In genomic region chr1:234613128-234613875, GRCh38 we compare ENCODE assay signal across 1 cellular context.
TF ChIP-seq lines count a peak whose summit lies in the region.

No MANE protein-coding gene starts in this region.

TF ChIP-seq in GM12878, 131 proteins besides CTCF, POLR2A, EP300 and RAD21 (continues in another document):
- TF ChIP-seq RUNX3 (IDR thresholded peaks at IDR 0.05; ENCODE audit: low read length) (no peak), SPI1 (IDR thresholded peaks at IDR 0.05; ENCODE audit: borderline replicate concordance, insufficient read depth, low read depth, low read length) (peak; percentile 62), SMC3 (IDR thresholded peaks at IDR 0.05; ENCODE audit: borderline replicate concordance, low read length) (no peak), EGR1 (IDR thresholded peaks at IDR 0.05; ENCODE audit: borderline replicate concordance in 1 of 2, low read depth in 2 of 2, low read length in 2 of 2) (no peak), CEBPZ (IDR thresholded peaks at IDR 0.05; ENCODE audit: low read depth, low read length) (no peak), LARP7 (IDR thresholded peaks at IDR 0.05) (peak; percentile 39; the same call in 1 of the 2 replicates), MTA2 (IDR thresholded peaks at IDR 0.05; ENCODE audit: low read depth) (no peak), FOXK2 (IDR thresholded peaks at IDR 0.05) (no peak), SREBF2 (IDR thresholded peaks at IDR 0.05; ENCODE audit: low read length) (no peak), USF1 (IDR thresholded peaks at IDR 0.05; ENCODE audit: borderline replicate concordance, extremely low read length, insufficient read depth, low read depth, low read length) (no peak), E4F1 (IDR thresholded peaks at IDR 0.05; ENCODE audit: borderline replicate concordance, partially characterized antibody) (no peak), NR2F1 (conservative IDR thresholded peaks at IDR 0.05) (no peak), REST (IDR thresholded peaks at IDR 0.05; ENCODE audit: low read depth, low read length) (no peak), NRF1 (conservative IDR thresholded peaks at IDR 0.05; ENCODE audit: low read depth, low read length) (no peak), ZSCAN29 (IDR thresholded peaks at IDR 0.05) (no peak), BACH1 (IDR thresholded peaks at IDR 0.05; ENCODE audit: borderline replicate concordance) (peak; percentile 71), POU2F2 (IDR thresholded peaks at IDR 0.05; ENCODE audit: borderline replicate concordance, low read depth, low read length) (no peak), NFYA (IDR thresholded peaks at IDR 0.05; ENCODE audit: borderline replicate concordance, low read depth, low read length) (no peak), POLR2AphosphoS5 (IDR thresholded peaks at IDR 0.05; ENCODE audit: low read length) (no peak), MYB (IDR thresholded peaks at IDR 0.05; ENCODE audit: borderline replicate concordance, low read depth, low read length) (no peak), ZBTB40 (IDR thresholded peaks at IDR 0.05; ENCODE audit: borderline replicate concordance) (no peak), STAT3 (IDR thresholded peaks at IDR 0.05; ENCODE audit: low read depth, low read length) (no peak), RELA (IDR thresholded peaks at IDR 0.05; ENCODE audit: borderline replicate concordance, partially characterized antibody) (no peak), GATAD2B (conservative IDR thresholded peaks at IDR 0.05; ENCODE audit: low read depth) (0 out of 2 replicates have a peak, but pooled peaks have one; percentile 17), YY1 (IDR thresholded peaks at IDR 0.05; ENCODE audit: low read depth, low read length) (no peak), SP1 (IDR thresholded peaks at IDR 0.05; ENCODE audit: low read depth, low read length) (no peak), BHLHE40 (IDR thresholded peaks at IDR 0.05; ENCODE audit: borderline replicate concordance in 1 of 2, low read depth in 2 of 2, low read length in 1 of 2) (no peak), RB1 (IDR thresholded peaks at IDR 0.05; ENCODE audit: borderline replicate concordance) (no peak), PAX8 (IDR thresholded peaks at IDR 0.05) (0 out of 2 replicates have a peak, but pooled peaks have one; percentile 52)
- TF ChIP-seq, protein P1, sequence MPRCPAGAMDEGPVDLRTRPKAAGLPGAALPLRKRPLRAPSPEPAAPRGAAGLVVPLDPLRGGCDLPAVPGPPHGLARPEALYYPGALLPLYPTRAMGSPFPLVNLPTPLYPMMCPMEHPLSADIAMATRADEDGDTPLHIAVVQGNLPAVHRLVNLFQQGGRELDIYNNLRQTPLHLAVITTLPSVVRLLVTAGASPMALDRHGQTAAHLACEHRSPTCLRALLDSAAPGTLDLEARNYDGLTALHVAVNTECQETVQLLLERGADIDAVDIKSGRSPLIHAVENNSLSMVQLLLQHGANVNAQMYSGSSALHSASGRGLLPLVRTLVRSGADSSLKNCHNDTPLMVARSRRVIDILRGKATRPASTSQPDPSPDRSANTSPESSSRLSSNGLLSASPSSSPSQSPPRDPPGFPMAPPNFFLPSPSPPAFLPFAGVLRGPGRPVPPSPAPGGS (IDR thresholded peaks at IDR 0.05; ENCODE audit: borderline replicate concordance, insufficient read depth, low read depth, low read length, poor library complexity, severe bottlenecking), result no peak
- TF ChIP-seq, protein P2, sequence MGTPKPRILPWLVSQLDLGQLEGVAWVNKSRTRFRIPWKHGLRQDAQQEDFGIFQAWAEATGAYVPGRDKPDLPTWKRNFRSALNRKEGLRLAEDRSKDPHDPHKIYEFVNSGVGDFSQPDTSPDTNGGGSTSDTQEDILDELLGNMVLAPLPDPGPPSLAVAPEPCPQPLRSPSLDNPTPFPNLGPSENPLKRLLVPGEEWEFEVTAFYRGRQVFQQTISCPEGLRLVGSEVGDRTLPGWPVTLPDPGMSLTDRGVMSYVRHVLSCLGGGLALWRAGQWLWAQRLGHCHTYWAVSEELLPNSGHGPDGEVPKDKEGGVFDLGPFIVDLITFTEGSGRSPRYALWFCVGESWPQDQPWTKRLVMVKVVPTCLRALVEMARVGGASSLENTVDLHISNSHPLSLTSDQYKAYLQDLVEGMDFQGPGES (IDR thresholded peaks at IDR 0.05), result no peak
- TF ChIP-seq, protein P3, sequence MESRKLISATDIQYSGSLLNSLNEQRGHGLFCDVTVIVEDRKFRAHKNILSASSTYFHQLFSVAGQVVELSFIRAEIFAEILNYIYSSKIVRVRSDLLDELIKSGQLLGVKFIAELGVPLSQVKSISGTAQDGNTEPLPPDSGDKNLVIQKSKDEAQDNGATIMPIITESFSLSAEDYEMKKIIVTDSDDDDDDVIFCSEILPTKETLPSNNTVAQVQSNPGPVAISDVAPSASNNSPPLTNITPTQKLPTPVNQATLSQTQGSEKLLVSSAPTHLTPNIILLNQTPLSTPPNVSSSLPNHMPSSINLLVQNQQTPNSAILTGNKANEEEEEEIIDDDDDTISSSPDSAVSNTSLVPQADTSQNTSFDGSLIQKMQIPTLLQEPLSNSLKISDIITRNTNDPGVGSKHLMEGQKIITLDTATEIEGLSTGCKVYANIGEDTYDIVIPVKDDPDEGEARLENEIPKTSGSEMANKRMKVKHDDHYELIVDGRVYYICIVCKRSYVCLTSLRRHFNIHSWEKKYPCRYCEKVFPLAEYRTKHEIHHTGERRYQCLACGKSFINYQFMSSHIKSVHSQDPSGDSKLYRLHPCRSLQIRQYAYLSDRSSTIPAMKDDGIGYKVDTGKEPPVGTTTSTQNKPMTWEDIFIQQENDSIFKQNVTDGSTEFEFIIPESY (IDR thresholded peaks at IDR 0.05), result no peak
- TF ChIP-seq, protein P4, sequence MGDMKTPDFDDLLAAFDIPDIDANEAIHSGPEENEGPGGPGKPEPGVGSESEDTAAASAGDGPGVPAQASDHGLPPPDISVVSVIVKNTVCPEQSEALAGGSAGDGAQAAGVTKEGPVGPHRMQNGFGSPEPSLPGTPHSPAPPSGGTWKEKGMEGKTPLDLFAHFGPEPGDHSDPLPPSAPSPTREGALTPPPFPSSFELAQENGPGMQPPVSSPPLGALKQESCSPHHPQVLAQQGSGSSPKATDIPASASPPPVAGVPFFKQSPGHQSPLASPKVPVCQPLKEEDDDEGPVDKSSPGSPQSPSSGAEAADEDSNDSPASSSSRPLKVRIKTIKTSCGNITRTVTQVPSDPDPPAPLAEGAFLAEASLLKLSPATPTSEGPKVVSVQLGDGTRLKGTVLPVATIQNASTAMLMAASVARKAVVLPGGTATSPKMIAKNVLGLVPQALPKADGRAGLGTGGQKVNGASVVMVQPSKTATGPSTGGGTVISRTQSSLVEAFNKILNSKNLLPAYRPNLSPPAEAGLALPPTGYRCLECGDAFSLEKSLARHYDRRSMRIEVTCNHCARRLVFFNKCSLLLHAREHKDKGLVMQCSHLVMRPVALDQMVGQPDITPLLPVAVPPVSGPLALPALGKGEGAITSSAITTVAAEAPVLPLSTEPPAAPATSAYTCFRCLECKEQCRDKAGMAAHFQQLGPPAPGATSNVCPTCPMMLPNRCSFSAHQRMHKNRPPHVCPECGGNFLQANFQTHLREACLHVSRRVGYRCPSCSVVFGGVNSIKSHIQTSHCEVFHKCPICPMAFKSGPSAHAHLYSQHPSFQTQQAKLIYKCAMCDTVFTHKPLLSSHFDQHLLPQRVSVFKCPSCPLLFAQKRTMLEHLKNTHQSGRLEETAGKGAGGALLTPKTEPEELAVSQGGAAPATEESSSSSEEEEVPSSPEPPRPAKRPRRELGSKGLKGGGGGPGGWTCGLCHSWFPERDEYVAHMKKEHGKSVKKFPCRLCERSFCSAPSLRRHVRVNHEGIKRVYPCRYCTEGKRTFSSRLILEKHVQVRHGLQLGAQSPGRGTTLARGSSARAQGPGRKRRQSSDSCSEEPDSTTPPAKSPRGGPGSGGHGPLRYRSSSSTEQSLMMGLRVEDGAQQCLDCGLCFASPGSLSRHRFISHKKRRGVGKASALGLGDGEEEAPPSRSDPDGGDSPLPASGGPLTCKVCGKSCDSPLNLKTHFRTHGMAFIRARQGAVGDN (IDR thresholded peaks at IDR 0.05), result peak; percentile 26
